Comparison of ENCODE assay signal across 8 cellular contexts in genomic region chr4:24476209-24476781, GRCh38.
DNase-seq lines count a peak whose midpoint lies in the region; ATAC-seq and TF ChIP-seq lines count a peak whose summit lies in the region.

No MANE protein-coding gene starts in this region.

- H2BK20ac ChIP-seq in H9 (ENCODE audit: low read depth, low read length, poor library complexity, severe bottlenecking): no peak overlapping the region

- peaks cover 15% of the 10 kb centered on the region for H3K27me3 Mint-ChIP-seq in H9 (ENCODE audit: low read depth)

- no peak overlapping the region for H2AK5ac ChIP-seq in H9 (ENCODE audit: insufficient read length, low read length)

- no peak overlapping the region for H3K4me2 ChIP-seq in H9 (ENCODE audit: insufficient read depth, insufficient read length, low read length)

- H3K4me1 ChIP-seq in H9 (ENCODE audit: insufficient read depth, low read length): peaks cover 7% of the 10 kb centered on the region; the same call in 1 of the 2 replicates

- peaks cover 10% of the 10 kb centered on the region for H3K23me2 ChIP-seq in H9 (ENCODE audit: insufficient read length, low read depth, low read length, poor library complexity, severe bottlenecking)

- peak; percentile 8 for DNase-seq in CMK (ENCODE audit: low read depth)
- DNase-seq in H9: no peak
- DNase-seq in amniotic epithelial cell (ENCODE audit: low read depth): peak; percentile 12
- DNase-seq in lung microvascular endothelial cell (ENCODE audit: low read depth in 2 of 2): peak; percentile 42 to 50
- DNase-seq in stimulated activated CD4-positive, alpha-beta T cell treated with anti-CD3 and anti-CD28 coated beads, Interleukin-2, amount 100 ng/mL, for 24 hours: no peak
- no peak for DNase-seq in NCI-H345 treated with DMSO at 0.1 percent for 48 hours (lab: John Stamatoyannopoulos, UW; ENCODE audit: unreplicated experiment)

- H2AFZ ChIP-seq in H9 (ENCODE audit: low read length): no peak overlapping the region

- H3K27ac ChIP-seq in H9 (ENCODE audit: insufficient read length, low read depth, low read length): no peak overlapping the region

- H4K8ac ChIP-seq in H9 (replicated peaks; ENCODE audit: insufficient read length, low read depth, low read length): no peak overlapping the region

- no peaks in the 10 kb centered on the region; a peak in 1 of 7 replicates for H3K36me3 Mint-ChIP-seq in H9 (ENCODE audit: insufficient read depth in 1 of 3, low read depth in 3 of 3)

- H3K27ac Mint-ChIP-seq in H9: no peak overlapping the region

- no CpG with 5 or more reads among the region's 5 CpGs for WGBS in H9 (ENCODE audit: extremely low coverage, insufficient read length, low lambda C conversion rate)

- H4K20me1 ChIP-seq in H9 (ENCODE audit: control insufficient read depth, insufficient read depth, insufficient read length): peaks cover 2% of the 10 kb centered on the region

- TF ChIP-seq CTCF in H9 (conservative IDR thresholded peaks at IDR 0.05): peak; percentile 72

- no peak overlapping the region for H3K4ac ChIP-seq in H9 (ENCODE audit: low read depth, low read length)

- H3K79me1 ChIP-seq in H9 (ENCODE audit: insufficient read depth, low read depth, low read length, poor library complexity, severe bottlenecking): no peaks in the 10 kb centered on the region

- H3T11ph ChIP-seq in H9 (ENCODE audit: low read length): no peak overlapping the region

- no peak overlapping the region for H3K23ac ChIP-seq in H9 (ENCODE audit: insufficient read length, low read depth, low read length)

- peaks cover 36 to 45% of the 10 kb centered on the region in 2 experiments for H3K4me1 Mint-ChIP-seq in H9

- no peak overlapping the region for H2BK15ac ChIP-seq in H9 (ENCODE audit: low read depth, low read length)

- H3K79me2 ChIP-seq in H9 (ENCODE audit: insufficient read depth, low read length): no peaks in the 10 kb centered on the region

- H3K9me3 ChIP-seq in H9 (ENCODE audit: control insufficient read depth, low read depth, low read length): no peaks in the 10 kb centered on the region

- H3K4me3 Mint-ChIP-seq in H9: no peak overlapping the region; a peak in 1 of 5 replicates

- no peak overlapping the region for H3K18ac ChIP-seq in H9 (ENCODE audit: insufficient read length, low read depth, low read length)

- no peak overlapping the region for H4K91ac ChIP-seq in H9 (ENCODE audit: insufficient read length, low read depth, low read length)

- H4K5ac ChIP-seq in H9 (ENCODE audit: insufficient read length, low read depth, low read length): no peak overlapping the region

- H3K56ac ChIP-seq in H9 (ENCODE audit: insufficient read length, low read depth, low read length): no peak overlapping the region

- H2BK12ac ChIP-seq in H9 (ENCODE audit: insufficient read length, low read depth, low read length): no peak overlapping the region

- no peak overlapping the region for H3K9ac ChIP-seq in H9 (ENCODE audit: extremely low read depth, insufficient read length, low read length)

- H3K9me3 Mint-ChIP-seq in H9: peaks cover 0 to 3% of the 10 kb centered on the region in 2 experiments; a peak in 1 of 5 replicates

- no peaks in the 10 kb centered on the region for H3K27me3 ChIP-seq in H9 (ENCODE audit: insufficient read depth, low read length)

- no peak overlapping the region for H2BK120ac ChIP-seq in H9 (ENCODE audit: low read depth, low read length, poor library complexity, severe bottlenecking)

- ATAC-seq in HG03175 (IDR thresholded peaks at IDR 0.05; ENCODE audit: unreplicated experiment) (no peak), HG02884 (IDR thresholded peaks at IDR 0.05; ENCODE audit: unreplicated experiment) (no peak)

- no peak overlapping the region for H2BK5ac ChIP-seq in H9 (ENCODE audit: insufficient read length, low read length)

- H3K14ac ChIP-seq in H9 (ENCODE audit: insufficient read depth, low read length): no peak overlapping the region

Comparison
In these comparisons a context has a peak if more than half of its experiments do, and no peak if none do; other contexts are left out.
1. DNase-seq: peak in CMK (single experiment), amniotic epithelial cell (single experiment) and lung microvascular endothelial cell (2 of 2); none in H9 (single experiment), stimulated activated CD4-positive, alpha-beta T cell treated with anti-CD3 and anti-CD28 coated beads, Interleukin-2, amount 100 ng/mL, for 24 hours (0 of 2) and NCI-H345 treated with DMSO at 0.1 percent for 48 hours (single experiment).